10 cellular contexts compared by ENCODE assay signal in the genomic region with DNA sequence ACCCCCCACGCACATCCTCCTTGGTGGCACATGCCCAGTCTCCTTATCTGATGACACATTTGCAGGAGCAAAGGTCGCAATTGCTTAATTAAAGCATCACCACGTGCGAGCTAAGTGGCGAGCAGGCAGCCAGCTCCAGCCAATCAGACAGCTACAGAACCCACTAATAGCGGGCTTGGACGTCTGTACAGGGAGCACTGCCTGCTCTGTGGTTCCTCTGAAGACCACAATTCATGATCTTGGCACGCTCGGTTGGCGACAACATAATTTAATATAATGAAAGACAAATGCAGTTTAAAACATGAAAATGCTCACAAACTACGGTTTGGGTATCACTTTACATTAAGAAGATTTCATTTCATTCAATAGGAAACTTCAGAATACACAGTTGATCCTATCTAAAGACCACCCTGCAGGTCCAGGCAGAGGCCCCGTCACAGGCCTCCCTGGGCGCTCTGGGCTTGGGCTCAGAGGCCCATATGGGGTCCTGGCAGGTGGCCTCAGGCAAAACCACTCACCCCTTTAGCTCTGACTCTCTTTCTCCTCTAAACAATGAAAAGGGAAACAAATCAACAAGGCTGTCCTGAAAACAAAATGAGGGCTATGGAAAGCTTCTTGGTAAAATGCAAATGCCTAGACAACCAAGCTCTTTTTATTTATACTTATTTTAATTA. TPM values are rescaled to one million over a fixed set of nuclear protein-coding genes. Genes with fewer than 3 reads are reported as not detected.
A peak's percentile ranks its signal among the peaks of the same experiment; 100 is the strongest.
DNase-seq lines count a peak whose midpoint lies in the region; ATAC-seq and TF ChIP-seq lines count a peak whose summit lies in the region.
"Had no signal": no experiment of that assay in that cellular context is flagged by ENCODE, and none has a peak within 500 bp of the region (broad histone marks: within the 10 kb centered on the region; RNA-seq: fewer than 3 reads in every experiment).

No MANE protein-coding gene starts in this region.

- POLR2A ChIA-PET in activated naive CD8-positive, alpha-beta T cell treated with anti-CD3 and anti-CD28 coated beads, Interleukin-2, amount 10 ng/mL, durations not matched to agents 7 days and 5 days (lab: Charles Lee) = interaction anchor here (1.1 to 1.8 kb wide), 2 partner anchors 10 to 11 kb away, joined by 3 to 9 read pairs; partner anchors contain the start of gene PACSIN2

- H3K4me3 ChIP-seq in Loucy (ENCODE audit: low read length, poor library complexity, severe bottlenecking) = peak overlapping the region; percentile 58

- H3K27ac Mint-ChIP-seq in activated naive CD8-positive, alpha-beta T cell treated with anti-CD3 and anti-CD28 coated beads, Interleukin-2, amount 10 ng/mL, durations not matched to agents 7 days and 5 days = no peak overlapping the region
- H3K27ac Mint-ChIP-seq in memory B cell (peak overlapping the region; percentile 31), glutamatergic neuron (ENCODE audit: unreplicated experiment) (no peak overlapping the region)

- peak overlapping the region; percentile 14 for H3K4me3 Mint-ChIP-seq in activated naive CD8-positive, alpha-beta T cell treated with anti-CD3 and anti-CD28 coated beads, Interleukin-2, amount 10 ng/mL, durations not matched to agents 7 days and 5 days
- H3K4me3 Mint-ChIP-seq in memory B cell (no peak overlapping the region), glutamatergic neuron (ENCODE audit: unreplicated experiment) (no peak overlapping the region)

- peaks cover 66% of the 10 kb centered on the region for H3K4me1 ChIP-seq in Loucy (ENCODE audit: insufficient read depth, low read length, poor library complexity, severe bottlenecking)

- peaks cover 58% of the 10 kb centered on the region for H3K4me1 Mint-ChIP-seq in activated naive CD8-positive, alpha-beta T cell treated with anti-CD3 and anti-CD28 coated beads, Interleukin-2, amount 10 ng/mL, durations not matched to agents 7 days and 5 days
- H3K4me1 Mint-ChIP-seq in memory B cell (peaks cover 46% of the 10 kb centered on the region), glutamatergic neuron (ENCODE audit: low read depth, unreplicated experiment) (peaks cover 25% of the 10 kb centered on the region)

- H3F3A ChIP-seq in Loucy (ENCODE audit: low read depth) = 0 out of 2 replicates have a peak, but pooled peaks cover 3% of the 10 kb centered on the region

- peaks cover 98% of the 10 kb centered on the region for H3K79me2 ChIP-seq in Loucy (ENCODE audit: insufficient read depth, low read length)

- H3K9ac ChIP-seq in Loucy (ENCODE audit: low read depth, low read length, poor library complexity, severe bottlenecking) = peak overlapping the region; percentile 59

- H3K27me3 ChIP-seq in Loucy (ENCODE audit: insufficient read depth, low read length, poor library complexity, severe bottlenecking) = no peaks in the 10 kb centered on the region

- TF ChIP-seq CTCF in AG09319 (IDR thresholded peaks at IDR 0.05; ENCODE audit: low read depth, low read length) (no peak), Loucy (conservative IDR thresholded peaks at IDR 0.05; ENCODE audit: low read length) (no peak), glutamatergic neuron (IDR thresholded peaks at IDR 0.05; ENCODE audit: partially characterized antibody, unreplicated experiment) (no peak)

- no peaks in the 10 kb centered on the region for H3K36me3 ChIP-seq in Loucy (ENCODE audit: insufficient read depth, low read length)

- DNase-seq in AG09319 (ENCODE audit: extremely low read depth, low read depth) (peak; percentile 81), memory B cell (ENCODE audit: low spot score in 2 of 2) (no peak), NCI-H2029 treated with DMSO at 0.1 percent for 48 hours (lab: John Stamatoyannopoulos, UW) (no peak), activated T-cell treated with anti-CD3 and anti-CD28 coated beads for 4 hours (no peak), NCI-H82 (lab: John Stamatoyannopoulos, UW) (no peak), glutamatergic neuron (no peak)
- no peak for DNase-seq in activated naive CD8-positive, alpha-beta T cell treated with anti-CD3 and anti-CD28 coated beads, Interleukin-2, amount 10 ng/mL, durations not matched to agents 7 days and 5 days
- DNase-seq: COR-L47, mesendoderm had no signal

- H3K9me3 ChIP-seq in Loucy (ENCODE audit: insufficient read depth, low read depth, low read length) = no peaks in the 10 kb centered on the region

- peak overlapping the region; percentile 68 for H3K4me2 ChIP-seq in Loucy (ENCODE audit: low read depth, low read length, poor library complexity, severe bottlenecking)

- H2AFZ ChIP-seq in Loucy (ENCODE audit: low read length) = no peak overlapping the region

- no peak for ATAC-seq in activated naive CD8-positive, alpha-beta T cell treated with anti-CD3 and anti-CD28 coated beads, Interleukin-2, amount 10 ng/mL, durations not matched to agents 7 days and 5 days (ENCODE audit: low read depth)
- ATAC-seq in memory B cell (ENCODE audit: low read depth) = peak; percentile 56

- no peaks in the 10 kb centered on the region for H3K9me3 Mint-ChIP-seq in activated naive CD8-positive, alpha-beta T cell treated with anti-CD3 and anti-CD28 coated beads, Interleukin-2, amount 10 ng/mL, durations not matched to agents 7 days and 5 days
- H3K9me3 Mint-ChIP-seq in memory B cell (no peaks in the 10 kb centered on the region), glutamatergic neuron (ENCODE audit: unreplicated experiment) (peaks cover 2% of the 10 kb centered on the region)

- H3K27me3 Mint-ChIP-seq in activated naive CD8-positive, alpha-beta T cell treated with anti-CD3 and anti-CD28 coated beads, Interleukin-2, amount 10 ng/mL, durations not matched to agents 7 days and 5 days = no peaks in the 10 kb centered on the region
- H3K27me3 Mint-ChIP-seq in memory B cell = no peaks in the 10 kb centered on the region
- no peaks in the 10 kb centered on the region for H3K27me3 Mint-ChIP-seq in glutamatergic neuron (ENCODE audit: unreplicated experiment)

- peaks cover 86% of the 10 kb centered on the region for H4K20me1 ChIP-seq in Loucy (ENCODE audit: insufficient read depth, low read length, poor library complexity, severe bottlenecking)

- H3K36me3 Mint-ChIP-seq in activated naive CD8-positive, alpha-beta T cell treated with anti-CD3 and anti-CD28 coated beads, Interleukin-2, amount 10 ng/mL, durations not matched to agents 7 days and 5 days = peaks cover 3% of the 10 kb centered on the region
- peaks cover 2% of the 10 kb centered on the region for H3K36me3 Mint-ChIP-seq in memory B cell
- H3K36me3 Mint-ChIP-seq in glutamatergic neuron (ENCODE audit: unreplicated experiment) = no peaks in the 10 kb centered on the region

- H3K9me2 ChIP-seq in Loucy (replicated peaks; ENCODE audit: low read depth, low read length) = no peaks in the 10 kb centered on the region

RNA-seq across cellular contexts. Expression of gene PACSIN2, which starts 10.4 kb away (rescaled TPM):
- total RNA-seq in activated naive CD8-positive, alpha-beta T cell treated with anti-CD3 and anti-CD28 coated beads, Interleukin-2, amount 10 ng/mL, durations not matched to agents 7 days and 5 days = 10 to 100 TPM; 33.6 to 35.8 TPM
- 47.3 TPM for total RNA-seq in glutamatergic neuron (ENCODE audit: unreplicated experiment)
